In genomic region chr6:6152060-6152459, GRCh38 we compare ENCODE assay signal across 27 cellular contexts.
"Had no signal": no experiment of that assay in that cellular context is flagged by ENCODE, and none has a peak within 500 bp of the region (broad histone marks: within the 10 kb centered on the region; RNA-seq: fewer than 3 reads in every experiment).

No MANE protein-coding gene starts in this region.

- H3K27me3 ChIP-seq: esophagus muscularis mucosa, foreskin keratinocyte, gastroesophageal sphincter, ovary, suprapubic skin, vagina had no signal

- H3K36me3 Mint-ChIP-seq: immature natural killer cell; naive B cell; stimulated activated naive B cell treated with anti-CD40 and anti-IgM and Interleukin-4, amounts not matched to agents 10 μg/mL and 1 μg/mL and 100 μg/mL, for 72 hours had no signal

- H3K9me3 Mint-ChIP-seq: immature natural killer cell; naive B cell; stimulated activated naive B cell treated with anti-CD40 and anti-IgM and Interleukin-4, amounts not matched to agents 10 μg/mL and 1 μg/mL and 100 μg/mL, for 72 hours; stimulated activated naive CD8-positive, alpha-beta T cell treated with anti-CD3 and anti-CD28 coated beads, Interleukin-15, Interleukin-2, amounts not matched to agents 100 ng/mL and 50 ng/mL, for 24 hours had no signal

- ATAC-seq: foreskin keratinocyte; gastroesophageal sphincter; heart right ventricle; lower lobe of right lung; psoas muscle; right cardiac atrium; stimulated activated naive B cell treated with anti-CD40 and anti-IgM and Interleukin-4, amounts not matched to agents 10 μg/mL and 1 μg/mL and 100 μg/mL, for 72 hours had no signal

- H3K4me3 ChIP-seq: coronary artery, esophagus muscularis mucosa, gastroesophageal sphincter, heart right ventricle, left ventricle myocardium inferior, lower lobe of right lung, ovary, psoas muscle, skin epidermis, suprapubic skin, vagina had no signal

- FAIRE-seq: endothelial cell of umbilical vein, keratinocyte had no signal

- H3K27ac Mint-ChIP-seq: immature natural killer cell; naive B cell; nephron; stimulated activated naive B cell treated with anti-CD40 and anti-IgM and Interleukin-4, amounts not matched to agents 10 μg/mL and 1 μg/mL and 100 μg/mL, for 72 hours; stimulated activated naive CD8-positive, alpha-beta T cell treated with anti-CD3 and anti-CD28 coated beads, Interleukin-15, Interleukin-2, amounts not matched to agents 100 ng/mL and 50 ng/mL, for 24 hours had no signal

- H3K4me1 ChIP-seq: esophagus muscularis mucosa, foreskin keratinocyte, gastroesophageal sphincter, heart right ventricle, left ventricle myocardium inferior, lower lobe of right lung, psoas muscle, suprapubic skin, vagina had no signal

- DNase-seq: dermis blood vessel endothelial cell; effector memory CD4-positive, alpha-beta T cell; foreskin keratinocyte; heart right ventricle; hippocampal formation; immature natural killer cell; left ventricle myocardium inferior; lower lobe of right lung; naive B cell; occipital lobe; ovary; psoas muscle; right cardiac atrium; stimulated activated CD4-positive, alpha-beta T cell treated with anti-CD3 and anti-CD28 coated beads, Interleukin-15, amount 100 ng/mL, for 24 hours; stimulated activated CD4-positive, alpha-beta T cell treated with anti-CD3 and anti-CD28 coated beads, Interleukin-2, amount 100 ng/mL, for 48 hours; stimulated activated naive B cell treated with anti-CD40 and anti-IgM and Interleukin-4, amounts not matched to agents 10 μg/mL and 1 μg/mL and 100 μg/mL, for 72 hours; trophoblast cell had no signal

- H3K36me3 ChIP-seq: esophagus muscularis mucosa, gastroesophageal sphincter, left ventricle myocardium inferior, lower lobe of right lung, ovary, suprapubic skin, vagina had no signal

- H3K4me3 Mint-ChIP-seq: immature natural killer cell; naive B cell; nephron; stimulated activated naive B cell treated with anti-CD40 and anti-IgM and Interleukin-4, amounts not matched to agents 10 μg/mL and 1 μg/mL and 100 μg/mL, for 72 hours; stimulated activated naive CD8-positive, alpha-beta T cell treated with anti-CD3 and anti-CD28 coated beads, Interleukin-15, Interleukin-2, amounts not matched to agents 100 ng/mL and 50 ng/mL, for 24 hours had no signal

- H3K4me1 Mint-ChIP-seq: immature natural killer cell; naive B cell; stimulated activated naive B cell treated with anti-CD40 and anti-IgM and Interleukin-4, amounts not matched to agents 10 μg/mL and 1 μg/mL and 100 μg/mL, for 72 hours had no signal

- H3K9me3 ChIP-seq: esophagus muscularis mucosa, left ventricle myocardium inferior, lower lobe of right lung, ovary, psoas muscle, suprapubic skin, vagina had no signal

- H3K27ac ChIP-seq: coronary artery, esophagus muscularis mucosa, foreskin keratinocyte, gastroesophageal sphincter, heart right ventricle, left ventricle myocardium inferior, lower lobe of right lung, ovary, psoas muscle, skin epidermis, suprapubic skin, vagina had no signal
